9 cellular contexts compared by ENCODE assay signal in the genomic region with DNA sequence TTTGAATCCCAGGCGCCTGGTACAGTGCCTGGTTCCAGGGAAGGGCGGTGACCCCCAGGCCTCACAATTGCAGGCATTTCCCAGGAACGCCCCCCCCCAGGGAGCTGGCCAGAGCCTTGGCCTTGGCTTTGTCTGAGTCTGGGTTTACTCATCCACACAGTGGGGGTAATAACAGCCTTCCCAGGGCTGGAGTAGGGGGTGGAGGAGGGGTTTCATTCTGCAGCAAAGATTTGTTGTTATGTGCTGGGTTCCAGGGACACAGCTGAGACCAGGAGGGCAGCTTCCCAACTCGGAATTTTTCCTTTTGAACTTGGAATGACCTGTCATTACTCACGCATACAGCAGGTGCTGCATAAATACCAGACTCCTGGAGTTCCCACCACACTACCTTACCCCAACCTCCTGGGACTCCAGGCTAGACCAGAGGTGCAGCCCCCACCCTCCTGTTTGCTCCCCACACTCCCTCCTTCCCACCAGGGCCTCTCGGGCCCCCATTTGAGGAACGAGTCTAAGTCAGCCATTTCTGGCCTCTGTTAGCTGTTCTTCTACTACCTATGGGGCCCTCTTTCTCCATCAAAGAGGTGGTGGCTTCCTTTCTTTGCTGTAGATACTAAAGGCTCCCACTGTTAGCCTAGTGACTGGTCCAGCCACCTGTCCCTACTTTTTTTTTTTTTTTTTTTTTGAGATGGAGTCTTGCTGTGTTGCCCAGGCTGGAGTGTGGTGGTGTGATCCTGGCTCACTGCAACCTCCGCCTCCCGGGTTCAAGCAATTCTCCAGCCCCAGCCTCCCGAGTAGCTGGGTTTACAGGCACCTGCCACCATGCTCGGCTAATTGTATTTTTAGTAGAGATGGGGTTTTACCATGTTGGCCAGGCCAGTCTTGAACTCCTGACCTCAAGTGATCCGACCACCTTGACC. TPM values are rescaled to one million over a fixed set of nuclear protein-coding genes. Genes with fewer than 3 reads are reported as not detected.
A peak's percentile ranks its signal among the peaks of the same experiment; 100 is the strongest.
DNase-seq lines count a peak whose midpoint lies in the region; ATAC-seq and TF ChIP-seq lines count a peak whose summit lies in the region.
"Had no signal": no experiment of that assay in that cellular context is flagged by ENCODE, and none has a peak within 500 bp of the region (broad histone marks: within the 10 kb centered on the region; RNA-seq: fewer than 3 reads in every experiment).

No MANE protein-coding gene starts in this region.

- peak; percentile 16 for ATAC-seq in body of pancreas

- no peak for TF ChIP-seq POLR2A in body of pancreas (IDR thresholded peaks at IDR 0.05)

- BruUV-seq in A673 (replicated peaks; lab: Mats Ljungman, UMichigan): no TSS peak

- CTCF ChIA-PET in A673 (lab: Charles Lee): interaction anchor here (0.7 kb wide), 1 partner anchor 24 kb away, joined by 3 read pairs; no protein-coding TSS in a partner anchor
- CTCF ChIA-PET in HEK293 (lab: Yijun Ruan, JAX): interaction anchor here (0.6 to 3.3 kb wide), 4 partner anchors 30 to 348 kb away, joined by 3 to 14 read pairs (median 6); no protein-coding TSS in a partner anchor

- H3K4me3 ChIP-seq in A673 (ENCODE audit: low read depth, low read length, poor library complexity, severe bottlenecking) (no peak overlapping the region), HEK293 (ENCODE audit: low read depth, low read length) (no peak overlapping the region), body of pancreas (no peak overlapping the region)

- POLR2A ChIA-PET in A673 (lab: Charles Lee; ENCODE audit: low non-redundant PET) (no interaction called here), HEK293 (lab: Yijun Ruan, JAX) (interaction anchor here (0.7 kb wide), 1 partner anchor 30 kb away, joined by 3 read pairs; no protein-coding TSS in a partner anchor)

- H3K4me1 ChIP-seq in A673 (ENCODE audit: insufficient read depth, low read length, poor library complexity, severe bottlenecking) (peaks cover 16% of the 10 kb centered on the region), HEK293 (ENCODE audit: control insufficient read depth, insufficient read depth, low read length) (no peaks in the 10 kb centered on the region), body of pancreas (peaks cover 16% of the 10 kb centered on the region)

- intact Hi-C loops in A673 (cut with micrococcal nuclease; ENCODE audit: unreplicated experiment): no loop called here
- intact Hi-C loops in body of pancreas (cut with DNase I): no loop called here

- DNase-seq in A673 (ENCODE audit: low spot score): peak; percentile 36
- peak; percentile 27 to 60 (median 44) for DNase-seq in body of pancreas
- peak; percentile 23 to 79 for DNase-seq in lung microvascular endothelial cell (ENCODE audit: low read depth in 2 of 2)
- DNase-seq in stimulated activated CD4-positive, alpha-beta T cell treated with anti-CD3 and anti-CD28 coated beads, Interleukin-1b, Interleukin-23, amount 100 ng/mL, for 48 hours: no peak
- DNase-seq in NCI-H1092 treated with DMSO at 0.1 percent for 48 hours (lab: John Stamatoyannopoulos, UW): no peak
- no peak for DNase-seq in COLO829 (ENCODE audit: low spot score)
- DNase-seq in 8988T: no peak
- DNase-seq: activated CD4-positive, CD25-positive, alpha-beta regulatory T cell had no signal

- TF ChIP-seq CTCF in A673 (conservative IDR thresholded peaks at IDR 0.05; ENCODE audit: low read depth, low read length) (no peak), HEK293 (tag by site-specific recombination; IDR thresholded peaks at IDR 0.05) (no peak), body of pancreas (IDR thresholded peaks at IDR 0.05) (no peak)

- 39 to 43% methylated on average over 7 to 12 of the region's 12 CpGs for WGBS in body of pancreas, 2 donors

- no peaks in the 10 kb centered on the region for H3K27me3 ChIP-seq in A673 (replicated peaks; ENCODE audit: insufficient read depth, low read depth, low read length, poor library complexity)
- H3K27me3 ChIP-seq in body of pancreas: no peaks in the 10 kb centered on the region

- H3K27ac ChIP-seq in A673 (ENCODE audit: low read depth, low read length, poor library complexity, severe bottlenecking) (peak overlapping the region; percentile 7), HEK293 (ENCODE audit: extremely low read depth, low read depth, low read length) (no peak overlapping the region), body of pancreas (peak overlapping the region; percentile 15 to 68 (median 33))

- H3K36me3 ChIP-seq in A673 (ENCODE audit: insufficient read depth, low read length, poor library complexity, severe bottlenecking) (no peaks in the 10 kb centered on the region), HEK293 (ENCODE audit: control insufficient read depth in 2 of 2, insufficient read depth in 1 of 2, low read length in 2 of 2) (no peaks in the 10 kb centered on the region), body of pancreas (replicated peaks in 1 of 2; ENCODE audit: insufficient read depth in 1 of 2, low read depth in 2 of 2) (no peaks in the 10 kb centered on the region)

- no peaks in the 10 kb centered on the region for H3K9me3 ChIP-seq in A673 (ENCODE audit: low read depth, low read length, poor library complexity, severe bottlenecking)
- H3K9me3 ChIP-seq in HEK293 (ENCODE audit: control insufficient read depth, insufficient read depth, low read depth, low read length): no peaks in the 10 kb centered on the region
- no peaks in the 10 kb centered on the region for H3K9me3 ChIP-seq in body of pancreas

TF ChIP-seq in HEK293, 187 proteins besides CTCF, POLR2A, EP300 and RAD21 (continues in another document):
- TF ChIP-seq ZNF792 (tag by site-specific recombination; IDR thresholded peaks at IDR 0.05) (peak; percentile 92), GLIS2 (tag by site-specific recombination; IDR thresholded peaks at IDR 0.05) (peak; percentile 31; the same call in 1 of the 2 replicates), ZBTB7A (tag by site-specific recombination; IDR thresholded peaks at IDR 0.05; ENCODE audit: low read depth) (no peak), ZNF791 (tag by site-specific recombination; IDR thresholded peaks at IDR 0.05) (no peak), EGR2 (tag by site-specific recombination; IDR thresholded peaks at IDR 0.05; ENCODE audit: low read depth) (no peak), ZNF416 (tag by site-specific recombination; IDR thresholded peaks at IDR 0.05) (no peak), GLIS1 (tag by site-specific recombination; IDR thresholded peaks at IDR 0.05) (peak; percentile 83)
- TF ChIP-seq, protein P1, sequence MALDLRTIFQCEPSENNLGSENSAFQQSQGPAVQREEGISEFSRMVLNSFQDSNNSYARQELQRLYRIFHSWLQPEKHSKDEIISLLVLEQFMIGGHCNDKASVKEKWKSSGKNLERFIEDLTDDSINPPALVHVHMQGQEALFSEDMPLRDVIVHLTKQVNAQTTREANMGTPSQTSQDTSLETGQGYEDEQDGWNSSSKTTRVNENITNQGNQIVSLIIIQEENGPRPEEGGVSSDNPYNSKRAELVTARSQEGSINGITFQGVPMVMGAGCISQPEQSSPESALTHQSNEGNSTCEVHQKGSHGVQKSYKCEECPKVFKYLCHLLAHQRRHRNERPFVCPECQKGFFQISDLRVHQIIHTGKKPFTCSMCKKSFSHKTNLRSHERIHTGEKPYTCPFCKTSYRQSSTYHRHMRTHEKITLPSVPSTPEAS (tag by site-specific recombination; IDR thresholded peaks at IDR 0.05): no peak
- TF ChIP-seq, protein P2, sequence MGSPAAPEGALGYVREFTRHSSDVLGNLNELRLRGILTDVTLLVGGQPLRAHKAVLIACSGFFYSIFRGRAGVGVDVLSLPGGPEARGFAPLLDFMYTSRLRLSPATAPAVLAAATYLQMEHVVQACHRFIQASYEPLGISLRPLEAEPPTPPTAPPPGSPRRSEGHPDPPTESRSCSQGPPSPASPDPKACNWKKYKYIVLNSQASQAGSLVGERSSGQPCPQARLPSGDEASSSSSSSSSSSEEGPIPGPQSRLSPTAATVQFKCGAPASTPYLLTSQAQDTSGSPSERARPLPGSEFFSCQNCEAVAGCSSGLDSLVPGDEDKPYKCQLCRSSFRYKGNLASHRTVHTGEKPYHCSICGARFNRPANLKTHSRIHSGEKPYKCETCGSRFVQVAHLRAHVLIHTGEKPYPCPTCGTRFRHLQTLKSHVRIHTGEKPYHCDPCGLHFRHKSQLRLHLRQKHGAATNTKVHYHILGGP (tag by site-specific recombination; IDR thresholded peaks at IDR 0.05): no peak
- TF ChIP-seq, protein P3, sequence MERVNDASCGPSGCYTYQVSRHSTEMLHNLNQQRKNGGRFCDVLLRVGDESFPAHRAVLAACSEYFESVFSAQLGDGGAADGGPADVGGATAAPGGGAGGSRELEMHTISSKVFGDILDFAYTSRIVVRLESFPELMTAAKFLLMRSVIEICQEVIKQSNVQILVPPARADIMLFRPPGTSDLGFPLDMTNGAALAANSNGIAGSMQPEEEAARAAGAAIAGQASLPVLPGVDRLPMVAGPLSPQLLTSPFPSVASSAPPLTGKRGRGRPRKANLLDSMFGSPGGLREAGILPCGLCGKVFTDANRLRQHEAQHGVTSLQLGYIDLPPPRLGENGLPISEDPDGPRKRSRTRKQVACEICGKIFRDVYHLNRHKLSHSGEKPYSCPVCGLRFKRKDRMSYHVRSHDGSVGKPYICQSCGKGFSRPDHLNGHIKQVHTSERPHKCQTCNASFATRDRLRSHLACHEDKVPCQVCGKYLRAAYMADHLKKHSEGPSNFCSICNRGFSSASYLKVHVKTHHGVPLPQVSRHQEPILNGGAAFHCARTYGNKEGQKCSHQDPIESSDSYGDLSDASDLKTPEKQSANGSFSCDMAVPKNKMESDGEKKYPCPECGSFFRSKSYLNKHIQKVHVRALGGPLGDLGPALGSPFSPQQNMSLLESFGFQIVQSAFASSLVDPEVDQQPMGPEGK (tag by site-specific recombination; IDR thresholded peaks at IDR 0.05): 0 out of 2 replicates have a peak, but pooled peaks have one; percentile 12
- TF ChIP-seq, protein P4, sequence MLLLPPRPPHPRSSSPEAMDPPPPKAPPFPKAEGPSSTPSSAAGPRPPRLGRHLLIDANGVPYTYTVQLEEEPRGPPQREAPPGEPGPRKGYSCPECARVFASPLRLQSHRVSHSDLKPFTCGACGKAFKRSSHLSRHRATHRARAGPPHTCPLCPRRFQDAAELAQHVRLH (tag by site-specific recombination; IDR thresholded peaks at IDR 0.05): no peak

RNA-seq across cellular contexts. Expression of a gene that starts 1.6 kb away (rescaled TPM):
- total RNA-seq in A673 (2021) (29.5 and 40.5 TPM in 2 replicates), body of pancreas (10 to 100 TPM; 19.1 to 36.6 TPM), lung microvascular endothelial cell (4.1 and 17.1 TPM in 2 replicates)

RNA-seq across cellular contexts. Expression of a gene that starts 18.3 kb away (rescaled TPM):
- total RNA-seq in A673 (2021) (not detected in 2 replicates), body of pancreas (not detected), lung microvascular endothelial cell (not detected in 2 replicates)

RNA-seq across cellular contexts. Expression of a gene that starts 34.9 kb away (rescaled TPM):
- 0.26 and 0.37 TPM in 2 replicates for total RNA-seq in A673 (2021)
- total RNA-seq in body of pancreas: 1 to 10 TPM; 2.0 to 8.0 TPM
- 0.22 and 0.40 TPM in 2 replicates for total RNA-seq in lung microvascular endothelial cell

Comparison
In these comparisons a context has a peak if more than half of its experiments do, and no peak if none do; other contexts are left out.
1. DNase-seq: peak in A673 (single experiment), body of pancreas (4 of 4) and lung microvascular endothelial cell (2 of 2); none in stimulated activated CD4-positive, alpha-beta T cell treated with anti-CD3 and anti-CD28 coated beads, Interleukin-1b, Interleukin-23, amount 100 ng/mL, for 48 hours (single experiment), NCI-H1092 treated with DMSO at 0.1 percent for 48 hours (single experiment), COLO829 (single experiment) and 8988T (single experiment).